19 cellular contexts compared by ENCODE assay signal in the genomic region with DNA sequence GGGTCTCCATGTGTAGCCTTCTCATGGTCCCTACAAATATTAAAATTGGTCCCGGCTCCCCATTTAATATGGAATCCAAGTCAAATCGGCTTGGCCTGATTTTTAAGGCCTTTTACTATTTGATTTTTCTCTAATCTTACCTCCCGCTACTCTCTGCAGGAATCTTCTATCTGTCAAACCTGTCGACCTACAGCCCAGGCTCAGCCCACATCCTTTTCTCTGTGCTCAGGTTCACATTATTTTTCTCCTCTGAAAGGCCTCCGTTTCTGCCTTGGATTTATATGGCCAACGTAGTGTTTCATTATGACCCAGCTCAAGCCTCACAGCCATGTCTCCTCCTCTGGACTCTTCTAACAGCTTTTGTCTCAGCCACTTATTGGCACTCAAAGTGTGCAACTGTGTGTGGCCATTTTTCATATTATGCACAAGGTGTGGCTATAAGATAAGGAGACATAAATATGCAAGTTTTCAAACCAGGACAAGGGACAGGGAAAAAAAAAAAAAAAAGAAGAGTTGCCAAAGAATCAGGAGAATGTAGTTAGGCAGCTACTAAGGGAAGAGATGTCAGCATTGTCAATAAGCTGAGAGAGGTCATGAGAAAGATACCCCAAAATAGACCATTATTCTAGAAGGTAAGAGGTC.
"Had no signal": no experiment of that assay in that cellular context is flagged by ENCODE, and none has a peak within 500 bp of the region (broad histone marks: within the 10 kb centered on the region; RNA-seq: fewer than 3 reads in every experiment).

No MANE protein-coding gene starts in this region.

- FAIRE-seq: kidney, small intestine had no signal

- H3K36me3 ChIP-seq: cardiac muscle cell, ovary, right lobe of liver, thoracic aorta, upper lobe of right lung had no signal

- H3K27ac Mint-ChIP-seq: activated CD8-positive, alpha-beta T cell treated with anti-CD3 and anti-CD28 coated beads for 36 hours; activated naive CD4-positive, alpha-beta T cell treated with anti-CD3 and anti-CD28 coated beads, Interleukin-2, amount 50 U/mL, for 72 hours; activated T-cell treated with anti-CD3 and anti-CD28 coated beads, Interleukin-2, amount 50 U/mL, for 24 hours; endodermal cell had no signal

- H3K9me3 ChIP-seq: ovary, right lobe of liver, thoracic aorta, upper lobe of right lung had no signal

- DNase-seq: activated CD4-positive, alpha-beta T cell treated with anti-CD3 and anti-CD28 coated beads for 48 hours; activated CD8-positive, alpha-beta T cell treated with anti-CD3 and anti-CD28 coated beads for 36 hours; activated effector memory CD4-positive, alpha-beta T cell treated with anti-CD3 and anti-CD28 coated beads, Interleukin-2, amount 50 U/mL, for 16 hours; activated T-cell treated with anti-CD3 and anti-CD28 coated beads, Interleukin-2, amount 50 U/mL, for 24 hours; amniotic stem cell; endodermal cell; foreskin keratinocyte; kidney; ovary; right lobe of liver; small intestine; stimulated activated CD4-positive, alpha-beta T cell treated with anti-CD3 and anti-CD28 coated beads, Interleukin-4, amount 100 ng/mL, for 1 hour; T-helper 2 cell; upper lobe of right lung had no signal

- H3K4me3 ChIP-seq: cardiac muscle cell, ovary, right lobe of liver, thoracic aorta, upper lobe of right lung had no signal

- H3K9me3 Mint-ChIP-seq: activated CD8-positive, alpha-beta T cell treated with anti-CD3 and anti-CD28 coated beads for 36 hours; activated naive CD4-positive, alpha-beta T cell treated with anti-CD3 and anti-CD28 coated beads, Interleukin-2, amount 50 U/mL, for 72 hours; activated T-cell treated with anti-CD3 and anti-CD28 coated beads, Interleukin-2, amount 50 U/mL, for 24 hours; endodermal cell had no signal

- H3K4me3 Mint-ChIP-seq: activated T-cell treated with anti-CD3 and anti-CD28 coated beads, Interleukin-2, amount 50 U/mL, for 24 hours had no signal

- ATAC-seq: activated CD8-positive, alpha-beta T cell treated with anti-CD3 and anti-CD28 coated beads for 36 hours; activated naive CD4-positive, alpha-beta T cell treated with anti-CD3 and anti-CD28 coated beads, Interleukin-2, amount 50 U/mL, for 72 hours; foreskin keratinocyte; left lobe of liver; right lobe of liver; upper lobe of right lung had no signal

- H3K27me3 ChIP-seq: cardiac muscle cell, foreskin keratinocyte, ovary, right lobe of liver, upper lobe of right lung had no signal

- H3K36me3 Mint-ChIP-seq: activated naive CD4-positive, alpha-beta T cell treated with anti-CD3 and anti-CD28 coated beads, Interleukin-2, amount 50 U/mL, for 72 hours had no signal

- H3K27ac ChIP-seq: cardiac muscle cell, epithelial cell of prostate, foreskin keratinocyte, ovary, right lobe of liver, thoracic aorta, upper lobe of right lung had no signal
